12 cellular contexts compared by ENCODE assay signal in the genomic region with DNA sequence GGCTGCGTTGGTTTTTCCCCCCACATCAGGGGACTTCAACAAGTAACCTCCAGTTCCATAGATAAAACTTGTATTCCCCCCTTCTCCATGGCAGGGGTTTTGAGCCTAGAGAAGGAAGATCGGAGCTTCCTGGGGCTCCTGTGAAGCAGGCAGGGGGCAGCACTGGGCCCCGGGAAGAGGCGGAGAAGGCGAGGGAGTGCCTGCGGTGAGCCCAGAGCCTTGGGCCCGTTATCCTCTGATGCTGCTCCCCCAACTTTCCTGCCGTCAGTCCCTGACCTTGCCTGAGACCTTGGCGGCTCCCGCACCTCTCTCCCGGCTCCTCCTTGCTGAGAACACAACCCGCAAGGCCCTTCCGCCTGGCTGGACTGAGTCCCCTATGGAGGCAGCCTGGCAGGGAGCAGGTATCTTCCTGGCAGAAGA. TPM values are rescaled to one million over a fixed set of nuclear protein-coding genes. Genes with fewer than 3 reads are reported as not detected.
DNase-seq lines count a peak whose midpoint lies in the region; ATAC-seq and TF ChIP-seq lines count a peak whose summit lies in the region.
"Had no signal": no experiment of that assay in that cellular context is flagged by ENCODE, and none has a peak within 500 bp of the region (broad histone marks: within the 10 kb centered on the region; RNA-seq: fewer than 3 reads in every experiment).

No MANE protein-coding gene starts in this region.

- no peaks in the 10 kb centered on the region for H3K9me3 ChIP-seq in spleen

- peaks cover 32% of the 10 kb centered on the region for H3K4me1 Mint-ChIP-seq in activated T-cell treated with anti-CD3 and anti-CD28 coated beads, Interleukin-2, amount 50 U/mL, for 72 hours (ENCODE audit: low read depth)
- peaks cover 41% of the 10 kb centered on the region for H3K4me1 Mint-ChIP-seq in activated T-cell treated with anti-CD3 and anti-CD28 coated beads, Interleukin-2, amount 50 U/mL, for 24 hours (ENCODE audit: low read depth)
- H3K4me1 Mint-ChIP-seq in glutamatergic neuron (ENCODE audit: low read depth, unreplicated experiment) = peaks cover 36% of the 10 kb centered on the region

- no peaks in the 10 kb centered on the region for H3K36me3 ChIP-seq in spleen

- no peak for ATAC-seq in activated T-cell treated with anti-CD3 and anti-CD28 coated beads, Interleukin-2, amount 50 U/mL, for 72 hours (replicated peaks in 1 of 2)
- ATAC-seq in HG02678 (IDR thresholded peaks at IDR 0.05; ENCODE audit: unreplicated experiment) = no peak

- peaks cover 24 to 54% (median 45%) of the 10 kb centered on the region in 6 donors for H3K4me1 ChIP-seq in spleen

- intact Hi-C loops in spleen (cut with DNase I; ENCODE audit: low total_unique reads) = no loop called here

- H3K27ac ChIP-seq in spleen = peak overlapping the region in 4 of 8 donors; percentile 20 to 92 (median 90)
- H3K27ac ChIP-seq: coronary artery had no signal

- TF ChIP-seq CTCF in glutamatergic neuron (IDR thresholded peaks at IDR 0.05; ENCODE audit: partially characterized antibody, unreplicated experiment) = no peak
- TF ChIP-seq CTCF in spleen (IDR thresholded peaks at IDR 0.05 in 8 of 11, conservative IDR thresholded peaks at IDR 0.05 in 3 of 11) = peak in 3 of 11 experiments; percentile 32 to 44 (median 34)

- no peak for DNase-seq in activated T-cell treated with anti-CD3 and anti-CD28 coated beads, Interleukin-2, amount 50 U/mL, for 72 hours
- DNase-seq in activated T-cell treated with anti-CD3 and anti-CD28 coated beads, Interleukin-2, amount 50 U/mL, for 24 hours = no peak
- DNase-seq in NCI-H69 (lab: John Stamatoyannopoulos, UW) (peak; percentile 30), glutamatergic neuron (no peak), spleen (peak; percentile 78), SHP77 (lab: John Stamatoyannopoulos, UW) (no peak), NCI-H774 (lab: John Stamatoyannopoulos, UW) (no peak)
- DNase-seq: foreskin melanocyte had no signal

- H3K9me3 Mint-ChIP-seq in activated T-cell treated with anti-CD3 and anti-CD28 coated beads, Interleukin-2, amount 50 U/mL, for 72 hours = no peaks in the 10 kb centered on the region
- H3K9me3 Mint-ChIP-seq in activated T-cell treated with anti-CD3 and anti-CD28 coated beads, Interleukin-2, amount 50 U/mL, for 24 hours = no peaks in the 10 kb centered on the region
- peaks cover 18% of the 10 kb centered on the region for H3K9me3 Mint-ChIP-seq in glutamatergic neuron (ENCODE audit: unreplicated experiment)

- no peak for TF ChIP-seq POLR2A in spleen (IDR thresholded peaks at IDR 0.05)

- 51 to 73% (median 72%) methylated on average over 13 of the region's 13 CpGs for WGBS in spleen, 5 donors

- peak overlapping the region; percentile 93 to 95 for H3K4me3 Mint-ChIP-seq in activated T-cell treated with anti-CD3 and anti-CD28 coated beads, Interleukin-2, amount 50 U/mL, for 72 hours
- no peak overlapping the region for H3K4me3 Mint-ChIP-seq in activated T-cell treated with anti-CD3 and anti-CD28 coated beads, Interleukin-2, amount 50 U/mL, for 24 hours
- H3K4me3 Mint-ChIP-seq in glutamatergic neuron (ENCODE audit: unreplicated experiment) = peak overlapping the region; percentile 98

- H3K27ac Mint-ChIP-seq in activated T-cell treated with anti-CD3 and anti-CD28 coated beads, Interleukin-2, amount 50 U/mL, for 72 hours = no peak overlapping the region
- no peak overlapping the region for H3K27ac Mint-ChIP-seq in activated T-cell treated with anti-CD3 and anti-CD28 coated beads, Interleukin-2, amount 50 U/mL, for 24 hours
- H3K27ac Mint-ChIP-seq in glutamatergic neuron (ENCODE audit: unreplicated experiment) = no peak overlapping the region

- H3K27me3 ChIP-seq in spleen (replicated peaks in 1 of 7) = peaks cover 0 to 7% (median 0%) of the 10 kb centered on the region in 7 donors

- peaks cover 0 to 3% of the 10 kb centered on the region in 2 donors for H3K36me3 Mint-ChIP-seq in activated T-cell treated with anti-CD3 and anti-CD28 coated beads, Interleukin-2, amount 50 U/mL, for 72 hours (ENCODE audit: insufficient read depth in 2 of 2)
- H3K36me3 Mint-ChIP-seq in activated T-cell treated with anti-CD3 and anti-CD28 coated beads, Interleukin-2, amount 50 U/mL, for 24 hours (ENCODE audit: low read depth) = peaks cover 26% of the 10 kb centered on the region
- H3K36me3 Mint-ChIP-seq in glutamatergic neuron (ENCODE audit: unreplicated experiment) = no peaks in the 10 kb centered on the region

- H3K4me3 ChIP-seq in spleen = no peak overlapping the region
- H3K4me3 ChIP-seq: lung had no signal

- H3K27me3 Mint-ChIP-seq in activated T-cell treated with anti-CD3 and anti-CD28 coated beads, Interleukin-2, amount 50 U/mL, for 72 hours (ENCODE audit: low read depth) = no peaks in the 10 kb centered on the region
- H3K27me3 Mint-ChIP-seq in activated T-cell treated with anti-CD3 and anti-CD28 coated beads, Interleukin-2, amount 50 U/mL, for 24 hours = no peaks in the 10 kb centered on the region
- H3K27me3 Mint-ChIP-seq in glutamatergic neuron (ENCODE audit: unreplicated experiment) = peaks cover 21% of the 10 kb centered on the region

RNA-seq across cellular contexts. Expression of a gene that starts 2.5 kb away (rescaled TPM):
- total RNA-seq in activated T-cell treated with anti-CD3 and anti-CD28 coated beads, Interleukin-2, amount 50 U/mL, for 72 hours = 10 to 100 TPM; 46.5 to 53.8 TPM
- total RNA-seq in glutamatergic neuron (ENCODE audit: unreplicated experiment) = 39.0 TPM
- total RNA-seq in spleen = 10 to 100 TPM; 20.7 to 43.7 (median 25.3) TPM
- 10 to 100 TPM; 20.6 to 39.5 (median 21.1) TPM for polyA plus RNA-seq in spleen

RNA-seq across cellular contexts. Expression of a gene that starts 18.0 kb away (rescaled TPM):
- not detected for total RNA-seq in activated T-cell treated with anti-CD3 and anti-CD28 coated beads, Interleukin-2, amount 50 U/mL, for 72 hours
- total RNA-seq in glutamatergic neuron (ENCODE audit: unreplicated experiment) (not detected), spleen (not detected)
- under 1 TPM; 0.11 to 0.19 (median 0.12) TPM for polyA plus RNA-seq in spleen
- total RNA-seq: right cardiac atrium had no signal
- polyA plus RNA-seq: right cardiac atrium had no signal

RNA-seq across cellular contexts. Expression of a gene that starts 34.6 kb away (rescaled TPM):
- total RNA-seq in activated T-cell treated with anti-CD3 and anti-CD28 coated beads, Interleukin-2, amount 50 U/mL, for 72 hours = 1 to 10 TPM in 1 of 2 donors, under 1 TPM in 1; 0.53 to 2.1 TPM
- total RNA-seq in glutamatergic neuron (ENCODE audit: unreplicated experiment) = 2.8 TPM
- total RNA-seq in spleen = 1 to 10 TPM in 4 of 7 donors, under 1 TPM in 1, not detected in 2; 0.80 to 2.8 (median 2.5) TPM
- 10 to 100 TPM; 13.1 to 16.8 (median 15.7) TPM for polyA plus RNA-seq in spleen

Comparison
In these comparisons a context has a peak if more than half of its experiments do, and no peak if none do; other contexts are left out.
1. DNase-seq: peak in NCI-H69 (single experiment) and spleen (single experiment); none in activated T-cell treated with anti-CD3 and anti-CD28 coated beads, Interleukin-2, amount 50 U/mL, for 72 hours (0 of 2), activated T-cell treated with anti-CD3 and anti-CD28 coated beads, Interleukin-2, amount 50 U/mL, for 24 hours (single experiment), glutamatergic neuron (single experiment), SHP77 (0 of 2) and NCI-H774 (single experiment).